21 cellular contexts compared by ENCODE assay signal in genomic region chr10:112232670-112233069, GRCh38. TPM values are rescaled to one million over a fixed set of nuclear protein-coding genes. Genes with fewer than 3 reads are reported as not detected.
DNase-seq lines count a peak whose midpoint lies in the region; ATAC-seq and TF ChIP-seq lines count a peak whose summit lies in the region.
"Had no signal": no experiment of that assay in that cellular context is flagged by ENCODE, and none has a peak within 500 bp of the region (broad histone marks: within the 10 kb centered on the region; RNA-seq: fewer than 3 reads in every experiment).

No MANE protein-coding gene starts in this region.

- peaks cover 0 to 21% (median 8%) of the 10 kb centered on the region in 4 donors for H3K4me1 ChIP-seq in upper lobe of left lung
- H3K4me1 ChIP-seq in vagina: no peaks in the 10 kb centered on the region

- H3K27me3 ChIP-seq in upper lobe of left lung (no peaks in the 10 kb centered on the region), vagina (no peaks in the 10 kb centered on the region)
- H3K27me3 ChIP-seq: BE2C had no signal

- in situ Hi-C loops in G401 (cut with HindIII; ENCODE audit: low sequenced_read_pairs): no loop called here

- TF ChIP-seq POLR2A in upper lobe of left lung (IDR thresholded peaks at IDR 0.05): peak in 1 of 4 donors; percentile 9
- no peak for TF ChIP-seq POLR2A in vagina (IDR thresholded peaks at IDR 0.05)

- intact Hi-C loops in vagina (cut with DNase I): no loop called here

- DNase-seq in SHP77 treated with DMSO at 0.1 percent for 48 hours (lab: John Stamatoyannopoulos, UW): peak; percentile 4
- no peak for DNase-seq in SHP77 (lab: John Stamatoyannopoulos, UW)
- peak; percentile 77 for DNase-seq in MV-4-11 (lab: John Stamatoyannopoulos, UW)
- DNase-seq in islet precursor cell: peak; percentile 66
- DNase-seq in upper lobe of left lung: peak in 1 of 2 donors; percentile 62
- no peak for DNase-seq in G401 (ENCODE audit: low spot score)
- no peak for DNase-seq in NCI-H226
- no peak for DNase-seq in vagina (ENCODE audit: extremely low spot score in 2 of 2)
- DNase-seq: activated CD4-positive, alpha-beta T cell treated with anti-CD3 and anti-CD28 coated beads for 36 hours; aorta; BE2C; caudate nucleus; NCI-H146; NCI-H345; NCI-H82; nucleus accumbens had no signal

- TF ChIP-seq CTCF in upper lobe of left lung (IDR thresholded peaks at IDR 0.05) (no peak), vagina (IDR thresholded peaks at IDR 0.05) (no peak)

- H3K4me3 ChIP-seq in upper lobe of left lung (no peak overlapping the region), vagina (no peak overlapping the region)

- 39 to 55% methylated on average over 5 to 6 of the region's 6 CpGs for WGBS in upper lobe of left lung, 2 donors

- no peaks in the 10 kb centered on the region for H3K36me3 ChIP-seq in upper lobe of left lung
- H3K36me3 ChIP-seq in vagina: no peaks in the 10 kb centered on the region
- H3K36me3 ChIP-seq: BE2C had no signal

- peak in 1 of 4 donors; percentile 55 for TF ChIP-seq EP300 in upper lobe of left lung (IDR thresholded peaks at IDR 0.05)

- ATAC-seq in upper lobe of left lung (ENCODE audit: low FRiP score in 2 of 2): peak; percentile 32 to 72
- ATAC-seq: activated CD4-positive, alpha-beta T cell treated with anti-CD3 and anti-CD28 coated beads for 36 hours had no signal

- H3K27ac ChIP-seq in upper lobe of left lung (peak overlapping the region in 2 of 4 donors; percentile 36 to 53), vagina (no peak overlapping the region)

- H3K9me3 ChIP-seq in upper lobe of left lung (no peaks in the 10 kb centered on the region), vagina (no peaks in the 10 kb centered on the region)
- H3K9me3 ChIP-seq: BE2C had no signal

RNA-seq across cellular contexts. Expression of gene GPAM, which starts 49.1 kb away (rescaled TPM):
- 10 to 100 TPM in 3 of 6 donors, 1 to 10 TPM in 3; 6.7 to 26.2 (median 10.6) TPM for total RNA-seq in upper lobe of left lung
- total RNA-seq in G401 (2014; rRNA removed; shearing (Covaris generic)): 11.1 and 18.1 TPM in 2 replicates
- 6.9 TPM for total RNA-seq in vagina

RNA-seq across cellular contexts. Expression of gene TECTB, which starts 50.5 kb away (rescaled TPM):
- total RNA-seq in upper lobe of left lung (not detected), vagina (not detected)
- not detected in 2 replicates for total RNA-seq in G401 (2014; rRNA removed; shearing (Covaris generic))
- total RNA-seq: activated CD4-positive, alpha-beta T cell treated with anti-CD3 and anti-CD28 coated beads for 36 hours; aorta; dermis microvascular lymphatic vessel endothelial cell; fibroblast of villous mesenchyme; H4; lower leg skin; subcutaneous adipose tissue had no signal

Comparison
In these comparisons a context has a peak if more than half of its experiments do, and no peak if none do; other contexts are left out.
1. DNase-seq: peak in SHP77 treated with DMSO at 0.1 percent for 48 hours (single experiment), MV-4-11 (single experiment) and islet precursor cell (single experiment); none in SHP77 (0 of 2), G401 (single experiment), NCI-H226 (single experiment) and vagina (0 of 2).